ENCODE assay signal across 23 cellular contexts in the genomic region with DNA sequence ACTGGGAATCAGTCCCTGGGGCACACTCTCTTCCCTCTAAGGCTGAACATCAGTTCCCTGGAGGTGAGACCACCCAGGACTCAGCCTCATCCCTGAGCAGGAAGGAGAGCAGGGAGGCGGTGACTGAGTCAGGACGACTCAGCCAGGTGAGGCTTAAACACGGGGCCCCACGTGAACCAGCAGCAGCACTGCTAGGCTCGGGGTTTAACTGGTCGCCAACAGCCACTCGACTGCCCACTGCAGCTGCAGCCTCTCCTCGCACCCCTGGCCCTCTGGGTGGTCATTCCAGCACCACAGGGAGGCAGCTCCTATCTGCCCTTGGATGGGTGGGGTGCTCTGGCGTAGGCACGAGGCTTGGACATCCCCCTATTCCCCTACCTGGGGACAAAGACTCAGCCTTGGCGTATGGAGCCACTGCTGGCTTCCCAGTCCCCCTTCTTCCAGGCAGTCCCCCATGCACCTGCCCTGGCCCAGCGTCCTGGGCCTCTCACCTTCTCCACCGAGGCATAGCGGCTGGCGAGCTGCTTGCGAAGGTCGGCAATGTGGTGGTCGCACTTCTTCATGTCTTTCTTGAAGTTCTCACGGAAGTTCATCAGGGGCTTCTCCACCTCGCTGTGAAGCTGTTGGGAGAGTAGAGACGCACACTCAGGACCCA. TPM values are rescaled to one million over a fixed set of nuclear protein-coding genes. Genes with fewer than 3 reads are reported as not detected.
A peak's percentile ranks its signal among the peaks of the same experiment; 100 is the strongest.
DNase-seq lines count a peak whose midpoint lies in the region; ATAC-seq and TF ChIP-seq lines count a peak whose summit lies in the region.
"Had no signal": no experiment of that assay in that cellular context is flagged by ENCODE, and none has a peak within 500 bp of the region (broad histone marks: within the 10 kb centered on the region; RNA-seq: fewer than 3 reads in every experiment).

No MANE protein-coding gene starts in this region.

- peak overlapping the region; percentile 51 for H3K9ac ChIP-seq in neuronal stem cell (ENCODE audit: low read depth, low read length, poor library complexity)
- H3K9ac ChIP-seq: SK-N-SH had no signal

- peak overlapping the region; percentile 86 for H2BK12ac ChIP-seq in neuronal stem cell (ENCODE audit: low read length)

- no peak overlapping the region for H3K4me2 ChIP-seq in neuronal stem cell (ENCODE audit: insufficient read depth, low read length, poor library complexity, severe bottlenecking)
- H3K4me2 ChIP-seq: SK-N-SH had no signal

- H3K4me3 ChIP-seq in left ventricle myocardium inferior (no peak overlapping the region), right atrium auricular region (no peak overlapping the region), dorsolateral prefrontal cortex (no peak overlapping the region), neuronal stem cell (ENCODE audit: low read length in 2 of 2) (no peak overlapping the region)

- H3K79me1 ChIP-seq in neuronal stem cell (ENCODE audit: low read depth, low read length): no peaks in the 10 kb centered on the region

- H2AK5ac ChIP-seq in neuronal stem cell (ENCODE audit: low read depth, low read length): peak overlapping the region; percentile 3

- no peak overlapping the region for H3K4ac ChIP-seq in neuronal stem cell (ENCODE audit: low read length)

- H3K9me3 ChIP-seq in left ventricle myocardium inferior (replicated peaks) (no peaks in the 10 kb centered on the region), right atrium auricular region (no peaks in the 10 kb centered on the region), neuronal stem cell (replicated peaks in 1 of 2; ENCODE audit: control insufficient read depth in 2 of 2, insufficient read depth in 1 of 2, low read depth in 1 of 2, low read length in 2 of 2) (no peaks in the 10 kb centered on the region)
- H3K9me3 ChIP-seq: SK-N-SH had no signal

- H3K27me3 ChIP-seq in left ventricle myocardium inferior (ENCODE audit: low read depth) (no peaks in the 10 kb centered on the region), right atrium auricular region (no peaks in the 10 kb centered on the region), dorsolateral prefrontal cortex (no peaks in the 10 kb centered on the region), neuronal stem cell (ENCODE audit: control insufficient read depth in 3 of 3, insufficient read depth in 3 of 3, low read depth in 1 of 3, low read length in 3 of 3) (no peaks in the 10 kb centered on the region)

- no peak overlapping the region for H2AFZ ChIP-seq in neuronal stem cell (ENCODE audit: low read length)

- intact Hi-C loops in left ventricle myocardium inferior (cut with micrococcal nuclease): no loop called here
- intact Hi-C loops in dorsolateral prefrontal cortex (cut with DNase I): loop anchor here (5.0 to 10.0 kb wide), 4 partner anchors 106 to 689 kb away; no protein-coding TSS in a partner anchor

- H2BK5ac ChIP-seq in neuronal stem cell (ENCODE audit: low read length): peak overlapping the region; percentile 75

- H4K91ac ChIP-seq in neuronal stem cell (ENCODE audit: low read depth, low read length, poor library complexity): peak overlapping the region; percentile 15

- peak overlapping the region; percentile 61 for H3K18ac ChIP-seq in neuronal stem cell (ENCODE audit: low read length)

- DNase-seq in left ventricle myocardium inferior: peak; percentile 6
- no peak for DNase-seq in right atrium auricular region (ENCODE audit: low spot score)
- DNase-seq in dorsolateral prefrontal cortex: no peak
- DNase-seq in neuronal stem cell (ENCODE audit: low spot score): no peak
- no peak for DNase-seq in NCI-H146 (lab: John Stamatoyannopoulos, UW)
- DNase-seq in cerebellar nuclear complex (lab: John Stamatoyannopoulos, UW): no peak
- DNase-seq: CD4-positive, CD25-positive, alpha-beta regulatory T cell; EL; GF-D8; H7; HFFc6; NCI-H1417 treated with DMSO at 0.1 percent for 48 hours; NCI-H187 treated with DMSO at 0.1 percent for 48 hours; NCI-H2107; NCI-H446 treated with DMSO at 0.1 percent for 48 hours; NCI-H526 treated with DMSO at 0.1 percent for 48 hours; RPMI8226; SIG-M5; SK-N-SH had no signal

- no peak for TF ChIP-seq CTCF in left ventricle myocardium inferior (IDR thresholded peaks at IDR 0.05; ENCODE audit: borderline replicate concordance)
- TF ChIP-seq CTCF in right atrium auricular region (IDR thresholded peaks at IDR 0.05): no peak
- no peak for TF ChIP-seq CTCF in dorsolateral prefrontal cortex (IDR thresholded peaks at IDR 0.05 in 54 of 56, conservative IDR thresholded peaks at IDR 0.05 in 2 of 56; ENCODE audit: low read depth in 1 of 56, partially characterized antibody in 56 of 56)

- H3K36me3 ChIP-seq in left ventricle myocardium inferior: peaks cover 7% of the 10 kb centered on the region
- H3K36me3 ChIP-seq in right atrium auricular region: peaks cover 29% of the 10 kb centered on the region
- H3K36me3 ChIP-seq in neuronal stem cell (replicated peaks in 1 of 2; ENCODE audit: control insufficient read depth in 2 of 2, insufficient read depth in 2 of 2, low read length in 2 of 2): no peaks in the 10 kb centered on the region

- peak overlapping the region; percentile 14 for H2BK15ac ChIP-seq in neuronal stem cell (ENCODE audit: low read length)

- H3K23ac ChIP-seq in neuronal stem cell (ENCODE audit: low read depth, low read length, poor library complexity): peak overlapping the region; percentile 40

- no peak overlapping the region for H3K27ac ChIP-seq in left ventricle myocardium inferior (replicated peaks)
- H3K27ac ChIP-seq in right atrium auricular region: no peak overlapping the region
- peak overlapping the region in 41 of 59 donors; percentile 1 to 77 (median 51) for H3K27ac ChIP-seq in dorsolateral prefrontal cortex
- no peak overlapping the region for H3K27ac ChIP-seq in neuronal stem cell (replicated peaks; ENCODE audit: low read length)

- H2BK120ac ChIP-seq in neuronal stem cell (ENCODE audit: low read depth, low read length): no peak overlapping the region

- ATAC-seq in GM21717 (IDR thresholded peaks at IDR 0.05; ENCODE audit: unreplicated experiment): no peak

- no peak overlapping the region for H4K8ac ChIP-seq in neuronal stem cell (ENCODE audit: low read depth, low read length)

- no CpG with 5 or more reads among the region's 21 CpGs for WGBS in neuronal stem cell (ENCODE audit: extremely low coverage in 2 of 2, insufficient read length in 2 of 2, insufficient replicate concordance in 1 of 2), 2 donors

- no peak overlapping the region for H3K14ac ChIP-seq in neuronal stem cell (ENCODE audit: low read length)

- H3K4me1 ChIP-seq in left ventricle myocardium inferior: no peaks in the 10 kb centered on the region
- H3K4me1 ChIP-seq in right atrium auricular region: no peaks in the 10 kb centered on the region
- H3K4me1 ChIP-seq in neuronal stem cell (ENCODE audit: control insufficient read depth in 2 of 2, insufficient read depth in 1 of 2, low read depth in 1 of 2, low read length in 2 of 2): peaks cover 0 to 5% of the 10 kb centered on the region in 2 donors

RNA-seq across cellular contexts. Expression of a gene that starts 21.2 kb away (rescaled TPM):
- 0.47 TPM for total RNA-seq in left ventricle myocardium inferior
- under 1 TPM; 0.24 to 0.37 TPM for total RNA-seq in right atrium auricular region
- 1 to 10 TPM in 102 of 120 experiments, under 1 TPM in 18; 0.18 to 9.5 (median 2.6) TPM for total RNA-seq in dorsolateral prefrontal cortex
- polyA plus RNA-seq in neuronal stem cell (2013, experiment 1 of 2): 0.10 TPM
- 0.10 TPM for polyA plus RNA-seq in neuronal stem cell (2013, experiment 2 of 2)
- total RNA-seq: A172; CD4-positive, CD25-positive, alpha-beta regulatory T cell; H7; HFFc6; M059J had no signal
- polyA plus RNA-seq: CD4-positive, CD25-positive, alpha-beta regulatory T cell; IgD-negative memory B cell; SK-N-SH had no signal

Comparison
In these comparisons a context has a peak if more than half of its experiments do, and no peak if none do; other contexts are left out.
1. H3K27ac ChIP-seq: peak in dorsolateral prefrontal cortex (41 of 59); none in left ventricle myocardium inferior (single experiment), right atrium auricular region (0 of 2) and neuronal stem cell (single experiment).